Comparison of ENCODE assay signal across 30 cellular contexts in the genomic region with DNA sequence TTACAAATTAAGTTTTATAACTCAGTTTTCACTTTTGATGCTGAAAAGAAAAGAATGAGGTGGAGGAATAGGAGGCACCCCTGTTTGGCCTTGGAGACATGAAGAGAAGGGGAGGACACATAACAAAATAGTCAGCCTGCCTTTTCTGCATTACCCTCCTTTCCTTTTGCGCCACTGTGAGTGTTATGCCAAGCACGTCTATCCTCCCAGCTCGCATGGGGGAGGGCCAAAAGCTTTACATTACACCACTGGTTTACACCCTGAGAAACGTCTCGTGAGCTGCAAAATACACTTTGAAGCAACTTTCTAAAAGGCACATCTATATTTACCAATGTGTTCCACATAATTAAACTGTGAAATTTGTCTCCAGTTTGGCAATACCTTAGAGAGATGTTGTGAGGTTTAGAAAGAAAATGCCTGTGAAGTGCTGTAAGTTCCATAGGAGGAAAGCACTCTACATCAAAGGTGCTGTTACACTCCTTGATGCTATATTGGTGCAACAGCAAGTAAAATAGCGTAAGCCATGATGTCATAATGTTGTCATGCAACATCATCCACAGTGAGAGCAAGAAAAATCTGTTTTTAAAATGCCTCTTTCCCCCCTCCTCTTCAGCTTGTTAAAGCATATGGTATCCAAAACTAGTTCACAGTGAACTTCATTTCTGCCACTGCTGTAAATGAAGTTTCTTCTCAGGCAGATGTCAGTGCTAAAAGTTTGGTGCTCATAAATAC.
"Had no signal": no experiment of that assay in that cellular context is flagged by ENCODE, and none has a peak within 500 bp of the region (broad histone marks: within the 10 kb centered on the region; RNA-seq: fewer than 3 reads in every experiment).

No MANE protein-coding gene starts in this region.

- H3K4me3 Mint-ChIP-seq: activated B cell treated with CpG ODN at 0.5 μM for 24 hours; activated CD4-positive, alpha-beta memory T cell treated with anti-CD3 and anti-CD28 coated beads for 36 hours; activated naive CD8-positive, alpha-beta T cell treated with anti-CD3 and anti-CD28 coated beads for 36 hours; activated T-cell treated with anti-CD3 and anti-CD28 coated beads, Interleukin-2, amount 50 U/mL, for 4 hours; central memory CD8-positive, alpha-beta T cell; T-helper 1 cell treated with Interleukin-12 subunit alpha and Interleukin-12 subunit beta and Interleukin-4 antibody, amounts not matched to agents 30 μg/mL and 1 μg/mL, for 36 hours; T-helper 2 cell treated with Interferon-gamma antibody and Interleukin-4, amounts not matched to agents 5 μg/mL and 100 μg/mL, for 36 hours had no signal

- ATAC-seq: activated T-cell treated with anti-CD3 and anti-CD28 coated beads, Interleukin-2, amount 50 U/mL, for 4 hours; Panc1 had no signal

- H3K36me3 ChIP-seq: ascending aorta, cardiac muscle cell, SJSA1 had no signal

- H3K4me1 Mint-ChIP-seq: activated B cell treated with CpG ODN at 0.5 μM for 24 hours; activated naive CD8-positive, alpha-beta T cell treated with anti-CD3 and anti-CD28 coated beads for 36 hours; central memory CD8-positive, alpha-beta T cell had no signal

- H3K27ac ChIP-seq: ascending aorta, cardiac muscle cell, SJSA1 had no signal

- H3K4me1 ChIP-seq: ascending aorta, SJSA1 had no signal

- H3K27me3 ChIP-seq: ascending aorta, cardiac muscle cell, SJSA1 had no signal

- H3K36me3 Mint-ChIP-seq: activated CD4-positive, alpha-beta memory T cell treated with anti-CD3 and anti-CD28 coated beads for 36 hours; activated naive CD8-positive, alpha-beta T cell treated with anti-CD3 and anti-CD28 coated beads for 36 hours had no signal

- H3K9me3 ChIP-seq: ascending aorta, SJSA1, SK-N-SH had no signal

- H3K4me3 ChIP-seq: ascending aorta, cardiac muscle cell, SJSA1 had no signal

- DNase-seq: activated B cell treated with CpG ODN at 0.5 μM for 24 hours; activated CD4-positive, alpha-beta memory T cell treated with anti-CD3 and anti-CD28 coated beads for 36 hours; activated CD4-positive, alpha-beta T cell treated with anti-CD3 and anti-CD28 coated beads for 4 hours; activated CD4-positive, alpha-beta T cell treated with anti-CD3 and anti-CD28 coated beads, Interleukin-2, amount 50 U/mL, for 1 hour; activated CD4-positive, CD25-positive, alpha-beta regulatory T cell treated with anti-CD3 and anti-CD28 coated beads, Interleukin-2, amount 50 U/mL, for 72 hours; activated CD8-positive, alpha-beta memory T cell treated with anti-CD3 and anti-CD28 coated beads, Interleukin-2, amount 50 U/mL, for 4 hours; activated effector memory CD4-positive, alpha-beta T cell treated with Interleukin-2 at 50 U/mL for 16 hours; activated naive CD4-positive, alpha-beta T cell; activated naive CD4-positive, alpha-beta T cell treated with anti-CD3 and anti-CD28 coated beads, Interleukin-2, amount 50 U/mL, for 16 hours; activated naive CD8-positive, alpha-beta T cell treated with anti-CD3 and anti-CD28 coated beads for 36 hours; activated T-cell treated with anti-CD3 and anti-CD28 coated beads for 4 hours; activated T-cell treated with anti-CD3 and anti-CD28 coated beads, Interleukin-2, amount 50 U/mL, for 4 hours; amygdala; MM.1S; MV-4-11; NCI-H1092; NCI-H1436 treated with DMSO at 0.1 percent for 48 hours; NCI-H1694 treated with DMSO at 0.1 percent for 48 hours; NCI-H2029; NCI-H345; NCI-H524 treated with DMSO at 0.1 percent for 48 hours; SHP77; SK-N-SH had no signal

- H3K4me2 ChIP-seq: SK-N-SH had no signal

- H3K27ac Mint-ChIP-seq: activated B cell treated with CpG ODN at 0.5 μM for 24 hours; activated CD4-positive, alpha-beta memory T cell treated with anti-CD3 and anti-CD28 coated beads for 36 hours; activated naive CD8-positive, alpha-beta T cell treated with anti-CD3 and anti-CD28 coated beads for 36 hours; T-helper 1 cell treated with Interleukin-12 subunit alpha and Interleukin-12 subunit beta and Interleukin-4 antibody, amounts not matched to agents 30 μg/mL and 1 μg/mL, for 36 hours; T-helper 2 cell treated with Interferon-gamma antibody and Interleukin-4, amounts not matched to agents 5 μg/mL and 100 μg/mL, for 36 hours had no signal

- H3K9me3 Mint-ChIP-seq: activated naive CD8-positive, alpha-beta T cell treated with anti-CD3 and anti-CD28 coated beads for 36 hours; central memory CD8-positive, alpha-beta T cell; T-helper 1 cell treated with Interleukin-12 subunit alpha and Interleukin-12 subunit beta and Interleukin-4 antibody, amounts not matched to agents 30 μg/mL and 1 μg/mL, for 36 hours; T-helper 2 cell treated with Interferon-gamma antibody and Interleukin-4, amounts not matched to agents 5 μg/mL and 100 μg/mL, for 36 hours had no signal

- H3K9ac ChIP-seq: SK-N-SH had no signal
